1 cellular context compared by ENCODE assay signal in the genomic region with DNA sequence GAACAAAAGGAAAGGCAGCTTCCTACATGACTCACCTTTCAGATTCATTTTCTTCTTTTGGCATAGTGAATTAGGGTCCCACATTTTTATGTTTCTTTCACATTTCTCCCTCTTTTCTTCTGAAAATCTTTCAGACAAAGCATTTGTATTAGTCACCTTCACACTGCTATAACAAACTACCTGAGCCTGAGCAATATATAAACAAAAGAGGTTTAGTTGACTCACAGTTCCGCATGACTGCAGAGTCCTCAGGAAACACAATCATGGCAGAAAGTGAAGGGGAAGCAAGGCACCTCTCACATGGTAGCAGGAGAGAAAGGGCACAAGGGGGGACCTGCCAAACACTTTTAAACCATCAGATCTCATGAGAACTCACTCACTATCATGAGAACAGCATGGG.
TF ChIP-seq lines count a peak whose summit lies in the region.

No MANE protein-coding gene starts in this region.

TF ChIP-seq in H1, 55 proteins besides CTCF, POLR2A, EP300 and RAD21 (continued from another document):
- TF ChIP-seq KDM5A (IDR thresholded peaks at IDR 0.05; ENCODE audit: low read length) (no peak), E2F6 (IDR thresholded peaks at IDR 0.05) (no peak), ATF3 (IDR thresholded peaks at IDR 0.05; ENCODE audit: insufficient read depth, low read depth, low read length) (no peak), BRCA1 (IDR thresholded peaks at IDR 0.05; ENCODE audit: low read depth, low read length) (no peak), ASH2L (IDR thresholded peaks at IDR 0.05; ENCODE audit: low read length) (no peak), BACH1 (IDR thresholded peaks at IDR 0.05; ENCODE audit: low read length) (no peak), CEBPB (IDR thresholded peaks at IDR 0.05; ENCODE audit: low read depth, low read length) (no peak), JUND (IDR thresholded peaks at IDR 0.05; ENCODE audit: low read length) (no peak), POU5F1 (IDR thresholded peaks at IDR 0.05; ENCODE audit: low read depth, low read length) (no peak), MAFK (IDR thresholded peaks at IDR 0.05; ENCODE audit: low read depth, low read length) (no peak), CHD7 (IDR thresholded peaks at IDR 0.05; ENCODE audit: insufficient replicate concordance, low read length) (no peak), CBX5 (IDR thresholded peaks at IDR 0.05; ENCODE audit: low read depth, low read length) (no peak)
TF ChIP-seq in H1: peak in this region for 0.
